24 cellular contexts compared by ENCODE assay signal in the genomic region with DNA sequence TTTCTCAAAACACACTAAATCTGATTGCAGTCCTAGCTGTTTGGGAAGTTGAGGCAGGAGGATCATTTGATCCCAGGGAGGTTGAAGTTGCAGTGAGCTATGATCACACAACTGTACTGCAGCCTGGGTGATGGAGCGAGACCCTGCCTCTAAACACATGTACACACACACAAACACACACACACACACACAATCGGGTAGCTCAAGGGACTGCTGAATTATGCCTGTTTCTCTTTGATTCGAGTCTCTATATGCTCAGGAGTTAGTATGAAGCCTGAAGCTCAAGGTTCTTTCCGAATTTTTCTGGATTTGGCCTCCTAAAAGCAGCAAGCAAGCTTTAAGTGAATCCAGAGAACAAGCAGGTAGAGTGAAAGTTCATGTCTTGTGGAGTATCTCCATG. TPM values are rescaled to one million over a fixed set of nuclear protein-coding genes. Genes with fewer than 3 reads are reported as not detected.
A peak's percentile ranks its signal among the peaks of the same experiment; 100 is the strongest.
DNase-seq lines count a peak whose midpoint lies in the region; ATAC-seq, FAIRE-seq and TF ChIP-seq lines count a peak whose summit lies in the region.
"Had no signal": no experiment of that assay in that cellular context is flagged by ENCODE, and none has a peak within 500 bp of the region (broad histone marks: within the 10 kb centered on the region; RNA-seq: fewer than 3 reads in every experiment).

No MANE protein-coding gene starts in this region.

- no peak overlapping the region for H3K9ac ChIP-seq in GM12878 (ENCODE audit: control insufficient read depth, insufficient read depth, low read length)
- H3K9ac ChIP-seq: neural progenitor cell had no signal

- TF ChIP-seq RAD21 in GM12878 (IDR thresholded peaks at IDR 0.05; ENCODE audit: insufficient read depth, low read depth, low read length), result no peak

- peak overlapping the region in 4 of 8 donors; percentile 25 to 64 (median 52) for H3K27ac Mint-ChIP-seq in CD8-positive, alpha-beta memory T cell
- H3K27ac Mint-ChIP-seq in GM23338 (peak overlapping the region; percentile 63; the same call in 1 of the 2 replicates), osteocyte (ENCODE audit: unreplicated experiment) (peak overlapping the region; percentile 77)
- H3K27ac Mint-ChIP-seq: activated naive CD4-positive, alpha-beta T cell treated with anti-CD3 and anti-CD28 coated beads, Interleukin-2, amount 10 ng/mL, durations not matched to agents 7 days and 5 days; activated T-helper 1 cell treated with anti-CD3 and anti-CD28 coated beads, Interleukin-12 subunit alpha, Interleukin-12 subunit beta, Interleukin-2, Interleukin-4 antibody, amounts not matched to agents 30 ng/mL and 10 ng/mL and 1 ng/mL, durations not matched to agents 14 hours and 24 hours and 36 hours; neural progenitor cell; T-helper 2 cell treated with Interferon-gamma antibody and Interleukin-4, amounts not matched to agents 5 μg/mL and 100 μg/mL, for 36 hours had no signal

- intact Hi-C loops in GM12878 (cut with micrococcal nuclease; ENCODE audit: unreplicated experiment) (loop anchor here (1.0 to 5.0 kb wide), 5 partner anchors 17 to 208 kb away; partner anchors contain the start of gene ARHGAP21), esophagus squamous epithelium (cut with DNase I) (no loop called here), Right ventricle myocardium inferior (cut with DNase I) (no loop called here)

- peaks cover 5% of the 10 kb centered on the region for H3K4me1 ChIP-seq in CD8-positive, alpha-beta memory T cell (ENCODE audit: insufficient read depth, low read length)
- H3K4me1 ChIP-seq in GM23338 (ENCODE audit: insufficient read depth) (no peaks in the 10 kb centered on the region), GM12878 (ENCODE audit: control insufficient read depth, insufficient read depth, low read length) (peaks cover 6% of the 10 kb centered on the region), esophagus squamous epithelium (no peaks in the 10 kb centered on the region)
- H3K4me1 ChIP-seq: prostate gland had no signal

- H4K20me1 ChIP-seq in GM23338 (replicated peaks; ENCODE audit: insufficient read depth), result no peaks in the 10 kb centered on the region
- H4K20me1 ChIP-seq in GM12878 (ENCODE audit: control insufficient read depth, insufficient read depth), result no peaks in the 10 kb centered on the region

- H3K9me3 ChIP-seq in CD8-positive, alpha-beta memory T cell (ENCODE audit: low read length), result no peaks in the 10 kb centered on the region
- H3K9me3 ChIP-seq in GM12878 (replicated peaks; ENCODE audit: control insufficient read depth, insufficient read depth, low read length), result no peaks in the 10 kb centered on the region; the same call in 2 of the 3 replicates
- H3K9me3 ChIP-seq in esophagus squamous epithelium, result no peaks in the 10 kb centered on the region
- H3K9me3 ChIP-seq: prostate gland had no signal

- H3K79me2 ChIP-seq in GM23338 (replicated peaks; ENCODE audit: insufficient read depth) (no peaks in the 10 kb centered on the region), GM12878 (ENCODE audit: control insufficient read depth, insufficient read depth, low read length) (no peaks in the 10 kb centered on the region)

- no peak overlapping the region for H3K4me3 Mint-ChIP-seq in CD8-positive, alpha-beta memory T cell
- H3K4me3 Mint-ChIP-seq in GM23338 (no peak overlapping the region), osteocyte (ENCODE audit: unreplicated experiment) (no peak overlapping the region)
- H3K4me3 Mint-ChIP-seq: activated naive CD4-positive, alpha-beta T cell treated with anti-CD3 and anti-CD28 coated beads, Interleukin-2, amount 10 ng/mL, durations not matched to agents 7 days and 5 days; activated T-helper 1 cell treated with anti-CD3 and anti-CD28 coated beads, Interleukin-12 subunit alpha, Interleukin-12 subunit beta, Interleukin-2, Interleukin-4 antibody, amounts not matched to agents 30 ng/mL and 10 ng/mL and 1 ng/mL, durations not matched to agents 14 hours and 24 hours and 36 hours; central memory CD8-positive, alpha-beta T cell; H9; neural progenitor cell; T-helper 2 cell treated with Interferon-gamma antibody and Interleukin-4, amounts not matched to agents 5 μg/mL and 100 μg/mL, for 36 hours had no signal

- no peaks in the 10 kb centered on the region for H3K27me3 Mint-ChIP-seq in CD8-positive, alpha-beta memory T cell
- H3K27me3 Mint-ChIP-seq in GM23338 (ENCODE audit: insufficient read depth, low read depth, poor library complexity) (peaks cover 2% of the 10 kb centered on the region), osteocyte (ENCODE audit: unreplicated experiment) (no peaks in the 10 kb centered on the region)
- H3K27me3 Mint-ChIP-seq: activated naive CD4-positive, alpha-beta T cell treated with anti-CD3 and anti-CD28 coated beads, Interleukin-2, amount 10 ng/mL, durations not matched to agents 7 days and 5 days; central memory CD8-positive, alpha-beta T cell had no signal

- H3K9me3 Mint-ChIP-seq in CD8-positive, alpha-beta memory T cell, result peaks cover 0 to 1% (median 0%) of the 10 kb centered on the region in 5 donors
- H3K9me3 Mint-ChIP-seq in GM23338, result peaks cover 8% of the 10 kb centered on the region
- H3K9me3 Mint-ChIP-seq in osteocyte (ENCODE audit: unreplicated experiment), result no peaks in the 10 kb centered on the region
- H3K9me3 Mint-ChIP-seq: central memory CD8-positive, alpha-beta T cell had no signal

- SMC1A ChIA-PET in GM12878 (lab: Charles Lee; ENCODE audit: uncharacterized antibody, unreplicated experiment), result interaction anchor here (0.7 to 11.7 kb wide), 42 partner anchors 9 to 313 kb away, joined by 3 to 338 read pairs (median 6); partner anchors contain the start of genes ARHGAP21, ENKUR, PRTFDC1 and THNSL1

- TF ChIP-seq EP300 in GM12878 (IDR thresholded peaks at IDR 0.05; ENCODE audit: borderline replicate concordance in 1 of 2, control insufficient read depth in 1 of 2, low read depth in 2 of 2, low read length in 2 of 2), result no peak

- POLR2A ChIA-PET in CD8-positive, alpha-beta memory T cell (lab: Charles Lee), result no interaction called here
- POLR2A ChIA-PET in GM12878 (lab: Charles Lee), result interaction anchor here (0.5 to 9.1 kb wide), 33 partner anchors 9 to 282 kb away, joined by 3 to 103 read pairs (median 4); partner anchors contain the start of genes ARHGAP21, ENKUR, PRTFDC1 and THNSL1

- H3K36me3 ChIP-seq in CD8-positive, alpha-beta memory T cell (ENCODE audit: insufficient read depth, low read length), result no peaks in the 10 kb centered on the region
- H3K36me3 ChIP-seq in GM23338 (ENCODE audit: insufficient read depth), result no peaks in the 10 kb centered on the region
- no peaks in the 10 kb centered on the region; a peak in 1 of 4 replicates for H3K36me3 ChIP-seq in GM12878 (ENCODE audit: control insufficient read depth in 2 of 2, insufficient read depth in 2 of 2, low read length in 1 of 2)
- H3K36me3 ChIP-seq in esophagus squamous epithelium, result no peaks in the 10 kb centered on the region
- H3K36me3 ChIP-seq: neural progenitor cell, prostate gland had no signal

- H3K4me3 ChIP-seq in CD8-positive, alpha-beta memory T cell (ENCODE audit: low read length), result no peak overlapping the region
- H3K4me3 ChIP-seq in GM23338 (no peak overlapping the region), GM12878 (no peak overlapping the region), esophagus squamous epithelium (no peak overlapping the region)
- H3K4me3 ChIP-seq: neural progenitor cell, prostate gland had no signal

- 35% methylated on average over 4 of the region's 4 CpGs for WGBS in GM12878 (ENCODE audit: insufficient coverage, insufficient replicate concordance, low lambda C conversion rate, missing lambda C conversion rate)
- 87 to 88% methylated on average over 4 of the region's 4 CpGs for WGBS in esophagus squamous epithelium, 2 donors

- no peak for TF ChIP-seq POLR2A in GM12878 (IDR thresholded peaks at IDR 0.05; ENCODE audit: low read depth, low read length)
- no peak for TF ChIP-seq POLR2A in esophagus squamous epithelium (IDR thresholded peaks at IDR 0.05)

- peak overlapping the region; percentile 12 for H3K27ac ChIP-seq in CD8-positive, alpha-beta memory T cell (ENCODE audit: low read depth, low read length)
- H3K27ac ChIP-seq in GM23338 (ENCODE audit: low read depth) (no peak overlapping the region), GM12878 (ENCODE audit: control insufficient read depth, insufficient read depth) (no peak overlapping the region; the same call in 1 of the 2 replicates), esophagus squamous epithelium (no peak overlapping the region)
- H3K27ac ChIP-seq: epithelial cell of prostate, neural progenitor cell, prostate gland had no signal

- no peak for DNase-seq in CD8-positive, alpha-beta memory T cell
- DNase-seq in GM23338 (ENCODE audit: low spot score) (no peak), GM12878 (ENCODE audit: low read depth, low spot score) (no peak), osteocyte (ENCODE audit: extremely low spot score, unreplicated experiment) (no peak), esophagus squamous epithelium (lab: John Stamatoyannopoulos, UW) (no peak), Right ventricle myocardium inferior (ENCODE audit: missing footprints) (no peak), SKM-1 (lab: John Stamatoyannopoulos, UW; ENCODE audit: unreplicated experiment) (no peak)
- DNase-seq: activated CD4-positive, alpha-beta T cell treated with anti-CD3 and anti-CD28 coated beads, Interleukin-2, amount 50 U/mL, for 1 hour; activated naive CD4-positive, alpha-beta T cell treated with anti-CD3 and anti-CD28 coated beads, Interleukin-2, amount 10 ng/mL, durations not matched to agents 7 days and 5 days; C1 segment of cervical spinal cord; H9; NCI-H1417; NCI-H2081; NCI-H345; NCI-H748 treated with DMSO at 0.1 percent for 48 hours had no signal

- H3K4me2 ChIP-seq in GM23338 (no peak overlapping the region), GM12878 (ENCODE audit: control insufficient read depth, insufficient read depth) (no peak overlapping the region)
- H3K4me2 ChIP-seq: neural progenitor cell had no signal

- no peak for FAIRE-seq in GM12878 (lab: Jason Lieb, UNC)

- peaks cover 0 to 9% (median 6%) of the 10 kb centered on the region in 3 donors for H3K36me3 Mint-ChIP-seq in CD8-positive, alpha-beta memory T cell
- H3K36me3 Mint-ChIP-seq in GM23338 (ENCODE audit: low read depth), result peaks cover 24% of the 10 kb centered on the region; the same call in 2 of the 3 replicates
- H3K36me3 Mint-ChIP-seq in osteocyte (ENCODE audit: unreplicated experiment), result peaks cover 2% of the 10 kb centered on the region
- H3K36me3 Mint-ChIP-seq: activated naive CD4-positive, alpha-beta T cell treated with anti-CD3 and anti-CD28 coated beads, Interleukin-2, amount 10 ng/mL, durations not matched to agents 7 days and 5 days had no signal

- H3K27me3 ChIP-seq in CD8-positive, alpha-beta memory T cell (ENCODE audit: insufficient read depth, low read length, poor library complexity, severe bottlenecking), result no peaks in the 10 kb centered on the region
- H3K27me3 ChIP-seq in GM23338 (ENCODE audit: insufficient read depth), result no peaks in the 10 kb centered on the region
- H3K27me3 ChIP-seq in GM12878 (replicated peaks in 1 of 2; ENCODE audit: control insufficient read depth in 2 of 2, insufficient read depth in 2 of 2, low read length in 1 of 2), result no peaks in the 10 kb centered on the region
- no peaks in the 10 kb centered on the region for H3K27me3 ChIP-seq in esophagus squamous epithelium
- H3K27me3 ChIP-seq: neural progenitor cell had no signal

- CTCF ChIA-PET in CD8-positive, alpha-beta memory T cell (lab: Charles Lee), result interaction anchor here (1.1 to 1.4 kb wide), 2 partner anchors 15 to 287 kb away, joined by 3 read pairs; no protein-coding TSS in a partner anchor
- CTCF ChIA-PET in GM12878 (lab: Yijun Ruan, JAX), result interaction anchor here (0.8 to 6.0 kb wide), 29 partner anchors 9 to 312 kb away, joined by 3 to 56 read pairs (median 5); partner anchors contain the start of genes ENKUR, PRTFDC1 and THNSL1

- no peaks in the 10 kb centered on the region for H3F3A ChIP-seq in GM23338 (replicated peaks; ENCODE audit: low read depth)

- H2AFZ ChIP-seq in GM23338 (no peak overlapping the region), GM12878 (ENCODE audit: control insufficient read depth, low read depth, low read length) (peak overlapping the region; percentile 34)
- H2AFZ ChIP-seq: neural progenitor cell had no signal

- in situ Hi-C loops in GM12878 (cut with MboI), result no loop called here

- H3K9me2 ChIP-seq in GM23338 (ENCODE audit: insufficient read depth), result 0 out of 2 replicates have a peak, but pooled peaks cover 4% of the 10 kb centered on the region

- no peak for ATAC-seq in GM23338
- ATAC-seq in GM12878, result peak; percentile 54
- no peak for ATAC-seq in GM18519 (IDR thresholded peaks at IDR 0.05; ENCODE audit: low FRiP score, unreplicated experiment)
- ATAC-seq in Right ventricle myocardium inferior, result no peak

- peaks cover 26 to 37% (median 27%) of the 10 kb centered on the region in 3 donors for H3K4me1 Mint-ChIP-seq in CD8-positive, alpha-beta memory T cell
- peaks cover 3% of the 10 kb centered on the region; the same call in 1 of the 3 replicates for H3K4me1 Mint-ChIP-seq in GM23338
- peaks cover 30% of the 10 kb centered on the region for H3K4me1 Mint-ChIP-seq in osteocyte (ENCODE audit: unreplicated experiment)

- TF ChIP-seq CTCF in GM23338 (conservative IDR thresholded peaks at IDR 0.05; ENCODE audit: low read depth in 2 of 2) (no peak), GM12878 (IDR thresholded peaks at IDR 0.05 in 2 of 3, conservative IDR thresholded peaks at IDR 0.05 in 1 of 3; ENCODE audit: control insufficient read depth in 2 of 3, extremely low read depth in 1 of 3, insufficient read depth in 1 of 3, low read depth in 3 of 3, low read length in 3 of 3) (no peak), osteocyte (IDR thresholded peaks at IDR 0.05) (no peak), esophagus squamous epithelium (IDR thresholded peaks at IDR 0.05) (no peak)

- RAD21 ChIA-PET in GM12878 (lab: Charles Lee; ENCODE audit: unreplicated experiment), result interaction anchor here (0.9 to 11.4 kb wide), 32 partner anchors 9 to 313 kb away, joined by 3 to 274 read pairs (median 12); partner anchors contain the start of genes ARHGAP21, ENKUR, PRTFDC1 and THNSL1

- TSS peak; percentile 77 for BruUV-seq in GM12878 (replicated peaks; lab: Mats Ljungman, UMichigan)

RNA-seq across cellular contexts. Expression of gene PRTFDC1, which starts 22.5 kb away (rescaled TPM):
- total RNA-seq in CD8-positive, alpha-beta memory T cell, result 1 to 10 TPM; 1.5 to 1.6 TPM
- polyA plus RNA-seq in CD8-positive, alpha-beta memory T cell, result 1.3 TPM
- total RNA-seq in GM23338 (2014; rRNA removed; shearing (Covaris generic)), result 5.3 and 7.9 TPM in 2 replicates
- polyA plus RNA-seq in GM23338 (2016; fragmentation: Nextera tagmentation; extraction: Ambion mirVana) (7.6 and 9.1 TPM in 2 replicates), GM12878 (2011; rRNA removed) (8.9 and 13.9 TPM in 2 replicates), GM12878 (2014; fragmentation: Illumina TruSeq; extraction: Trizol) (12.5 and 14.0 TPM in 2 replicates), GM12878 (2014; fragmentation: Nextera tagmentation; extraction: Ambion mirVana) (10 to 100 TPM; 13.5 to 17.3 TPM), GM12878 (2014; rRNA removed) (8.0 and 10.1 TPM in 2 replicates), GM12878 (2016; fragmentation: Nextera tagmentation; extraction: Ambion mirVana) (10 to 100 TPM; 13.8 to 14.2 TPM)
- 13.4 and 13.7 TPM in 2 replicates for total RNA-seq in GM12878 (2013; cell fraction: nucleolus; rRNA removed)
- total RNA-seq in GM12878 (2014; rRNA removed) (5.5 and 7.3 TPM in 2 replicates), GM12878 (2014; rRNA removed; fragmentation: Illumina TruSeq; extraction: Trizol) (9.2 and 11.2 TPM in 2 replicates), GM12878 (2021) (6.7 and 7.4 TPM in 2 replicates), osteocyte (2.7 and 4.4 TPM in 2 replicates), esophagus squamous epithelium (1 to 10 TPM in 3 of 4 donors, under 1 TPM in 1; 0.15 to 2.2 (median 1.8) TPM), Right ventricle myocardium inferior (7.1 TPM)
- polyA plus RNA-seq in GM12878 (2011; ENCODE audit: low read depth), result 2.4 TPM
- 5.3 TPM in 2 replicates for polyA plus RNA-seq in GM12878 (2011; cell fraction: cytosol; rRNA removed)
- 3.0 and 3.8 TPM in 2 replicates for polyA plus RNA-seq in GM12878 (2011; cell fraction: nucleus; rRNA removed)
- 1.4 and 1.9 TPM in 2 replicates for polyA plus RNA-seq in GM12878 (2012)
- 5.7 and 9.3 TPM in 2 replicates for polyA minus RNA-seq in GM12878 (2011; rRNA and poly(A)+ RNA removed)
- polyA minus RNA-seq in GM12878 (2011; cell fraction: cytosol; rRNA and poly(A)+ RNA removed), result 3.4 TPM in 1 of 2 replicates, not detected in the other
- polyA minus RNA-seq in GM12878 (2011; cell fraction: nucleus; rRNA and poly(A)+ RNA removed), result 1.6 and 2.2 TPM in 2 replicates
- total RNA-seq: MCF 10A, RPMI7951 had no signal
